Comparison of ENCODE assay signal across 8 cellular contexts in genomic region chr2:69828913-69829242, GRCh38. TPM values are rescaled to one million over a fixed set of nuclear protein-coding genes. Genes with fewer than 3 reads are reported as not detected.
A peak's percentile ranks its signal among the peaks of the same experiment; 100 is the strongest.
DNase-seq lines count a peak whose midpoint lies in the region; ATAC-seq, FAIRE-seq and TF ChIP-seq lines count a peak whose summit lies in the region.

No MANE protein-coding gene starts in this region.

- POLR2A ChIA-PET in naive thymus-derived CD4-positive, alpha-beta T cell (lab: Charles Lee): interaction anchor here (0.6 to 2.0 kb wide), 11 partner anchors 13 to 465 kb away, joined by 3 to 7 read pairs (median 3); partner anchors contain the start of genes AAK1 and SNRPG

- no peaks in the 10 kb centered on the region for H3K27me3 ChIP-seq in bronchial epithelial cell (ENCODE audit: control insufficient read depth, insufficient read depth, low read length)
- H3K27me3 ChIP-seq in naive thymus-derived CD4-positive, alpha-beta T cell (ENCODE audit: control insufficient read depth in 2 of 2, insufficient read depth in 2 of 2, low read length in 2 of 2): no peaks in the 10 kb centered on the region

- no peaks in the 10 kb centered on the region for H3K36me3 ChIP-seq in bronchial epithelial cell (ENCODE audit: control insufficient read depth, insufficient read depth, low read length)
- peaks cover 0 to 5% (median 0%) of the 10 kb centered on the region in 3 experiments for H3K36me3 ChIP-seq in naive thymus-derived CD4-positive, alpha-beta T cell (ENCODE audit: control insufficient read depth in 2 of 3, insufficient read depth in 3 of 3, low read length in 3 of 3)

- H3K4me1 Mint-ChIP-seq in naive thymus-derived CD4-positive, alpha-beta T cell: peaks cover 26 to 56% (median 48%) of the 10 kb centered on the region in 7 donors

- ATAC-seq in GM18909 (IDR thresholded peaks at IDR 0.05; ENCODE audit: poor library complexity, unreplicated experiment) (peak; percentile 4), HG03354 (IDR thresholded peaks at IDR 0.05; ENCODE audit: poor library complexity, severe bottlenecking, unreplicated experiment) (peak; percentile 6)
- ATAC-seq in naive thymus-derived CD4-positive, alpha-beta T cell: no peak

- no peaks in the 10 kb centered on the region for H3K9me3 ChIP-seq in naive thymus-derived CD4-positive, alpha-beta T cell (ENCODE audit: control insufficient read depth in 2 of 3, low read length in 3 of 3)

- H3K4me1 ChIP-seq in naive thymus-derived CD4-positive, alpha-beta T cell (ENCODE audit: control insufficient read depth in 2 of 2, insufficient read depth in 2 of 2, low read length in 2 of 2): peaks cover 10 to 17% of the 10 kb centered on the region in 2 donors

- peaks cover 0 to 8% (median 4%) of the 10 kb centered on the region in 5 donors for H3K36me3 Mint-ChIP-seq in naive thymus-derived CD4-positive, alpha-beta T cell

- CTCF ChIA-PET in naive thymus-derived CD4-positive, alpha-beta T cell (lab: Charles Lee): interaction anchor here (0.6 to 1.1 kb wide), 2 partner anchors 177 to 392 kb away, joined by 3 read pairs; partner anchors contain the start of gene NFU1

- DNase-seq in bronchial epithelial cell (ENCODE audit: low read depth) (no peak), DMS53 treated with DMSO at 0.1 percent for 48 hours (lab: John Stamatoyannopoulos, UW; ENCODE audit: unreplicated experiment) (no peak), NCI-H2029 treated with DMSO at 0.1 percent for 48 hours (lab: John Stamatoyannopoulos, UW) (no peak), NCI-H1092 treated with DMSO at 0.1 percent for 48 hours (lab: John Stamatoyannopoulos, UW) (no peak), mucosa of gallbladder (ENCODE audit: low spot score) (no peak)
- no peak for DNase-seq in naive thymus-derived CD4-positive, alpha-beta T cell

- peak overlapping the region; percentile 89 to 97 (median 95) for H3K27ac Mint-ChIP-seq in naive thymus-derived CD4-positive, alpha-beta T cell

- H3K4me3 Mint-ChIP-seq in naive thymus-derived CD4-positive, alpha-beta T cell: peak overlapping the region; percentile 83 to 97 (median 94)

- intact Hi-C loops in naive thymus-derived CD4-positive, alpha-beta T cell (cut with micrococcal nuclease): loop anchor here (1.0 to 10.0 kb wide), 16 partner anchors 12 to 1166 kb away; partner anchors contain the start of genes ANXA4 (in 1 of the 2), ARHGAP25 (in 1 of the 2), GFPT1 (in 1 of the 2) and NFU1 (in 1 of the 2)

- no peaks in the 10 kb centered on the region for H3K27me3 Mint-ChIP-seq in naive thymus-derived CD4-positive, alpha-beta T cell

- H3K9me3 Mint-ChIP-seq in naive thymus-derived CD4-positive, alpha-beta T cell: peaks cover 0 to 2% (median 0%) of the 10 kb centered on the region in 11 donors

- H3K27ac ChIP-seq in naive thymus-derived CD4-positive, alpha-beta T cell (ENCODE audit: low read depth, low read length): peak overlapping the region; percentile 88

- FAIRE-seq in bronchial epithelial cell (lab: Jason Lieb, UNC): no peak

- no peak for TF ChIP-seq CTCF in bronchial epithelial cell (IDR thresholded peaks at IDR 0.05; ENCODE audit: insufficient read depth, low read length, severe bottlenecking)

- peak overlapping the region; percentile 97 for H3K4me3 ChIP-seq in bronchial epithelial cell (ENCODE audit: low read depth, low read length)
- peak overlapping the region; percentile 81 for H3K4me3 ChIP-seq in naive thymus-derived CD4-positive, alpha-beta T cell (ENCODE audit: low read length)

RNA-seq across cellular contexts. Expression of gene GMCL1, which starts 0.6 kb away (rescaled TPM):
- total RNA-seq in bronchial epithelial cell (8.3 and 9.5 TPM in 2 replicates), mucosa of gallbladder (29.0 TPM)
- total RNA-seq in naive thymus-derived CD4-positive, alpha-beta T cell: 10 to 100 TPM; 24.9 to 30.5 (median 27.3) TPM
- 10 to 100 TPM; 25.5 to 32.0 TPM for polyA plus RNA-seq in naive thymus-derived CD4-positive, alpha-beta T cell
